19 cellular contexts compared by ENCODE assay signal in genomic region chr7:117675519-117676137, GRCh38.
A peak's percentile ranks its signal among the peaks of the same experiment; 100 is the strongest.
DNase-seq lines count a peak whose midpoint lies in the region; ATAC-seq, FAIRE-seq and TF ChIP-seq lines count a peak whose summit lies in the region.
"Had no signal": no experiment of that assay in that cellular context is flagged by ENCODE, and none has a peak within 500 bp of the region (broad histone marks: within the 10 kb centered on the region; RNA-seq: fewer than 3 reads in every experiment).

No MANE protein-coding gene starts in this region.

- H3K79me2 ChIP-seq in hepatocyte = no peaks in the 10 kb centered on the region

- H3K27ac ChIP-seq in A549 (peak overlapping the region; percentile 18 to 55; a peak in 4 of 6 replicates), VCaP (peak overlapping the region; percentile 96), hepatocyte (peak overlapping the region; percentile 87), testis (peak overlapping the region in 1 of 2 donors; percentile 47)
- H3K27ac ChIP-seq: BLaER1 had no signal

- no peak for TF ChIP-seq POLR2A in A549 (IDR thresholded peaks at IDR 0.05; ENCODE audit: low read length)
- no peak for TF ChIP-seq POLR2A in testis (IDR thresholded peaks at IDR 0.05)

- WGBS in A549 (ENCODE audit: missing lambda C conversion rate) = 70% methylated on average over 2 of the region's 2 CpGs
- WGBS in hepatocyte (ENCODE audit: low lambda C conversion rate, missing lambda C conversion rate) = 76% methylated on average over 2 of the region's 2 CpGs
- whole genome bisulfite sequencing in testis, 2 donors = 56 to 63% methylated on average over 2 of the region's 2 CpGs

- CTCF ChIA-PET in A549 (lab: Yijun Ruan, JAX) = interaction anchor here (1.1 to 3.2 kb wide), 4 partner anchors 40 to 216 kb away, joined by 3 to 18 read pairs (median 4); no protein-coding TSS in a partner anchor
- CTCF ChIA-PET in activated CD8-positive, alpha-beta T cell treated with anti-CD3 and anti-CD28 coated beads for 36 hours (lab: Charles Lee) = interaction anchor here (1.1 kb wide), 1 partner anchor 48 kb away, joined by 3 read pairs; no protein-coding TSS in a partner anchor

- no peak overlapping the region for H3K4me2 ChIP-seq in A549
- H3K4me2 ChIP-seq in hepatocyte = no peak overlapping the region
- H3K4me2 ChIP-seq: BLaER1 had no signal

- peaks cover 1% of the 10 kb centered on the region for H3K27me3 Mint-ChIP-seq in activated CD8-positive, alpha-beta T cell treated with anti-CD3 and anti-CD28 coated beads for 36 hours

- no peak overlapping the region for H3K4me3 Mint-ChIP-seq in activated CD8-positive, alpha-beta T cell treated with anti-CD3 and anti-CD28 coated beads for 36 hours
- H3K4me3 Mint-ChIP-seq: CD4-positive, alpha-beta memory T cell had no signal

- no peaks in the 10 kb centered on the region for H4K20me1 ChIP-seq in hepatocyte (ENCODE audit: insufficient read depth, poor library complexity, severe bottlenecking)
- H4K20me1 ChIP-seq: BLaER1 had no signal

- FAIRE-seq in A549 (lab: Jason Lieb, UNC) = no peak
- FAIRE-seq: G401.6, HTR-8/SVneo had no signal

- no peak for TF ChIP-seq EP300 in A549 (IDR thresholded peaks at IDR 0.05)

- no peak for TF ChIP-seq CTCF in A549 (IDR thresholded peaks at IDR 0.05)
- TF ChIP-seq CTCF in VCaP (conservative IDR thresholded peaks at IDR 0.05) = no peak
- no peak for TF ChIP-seq CTCF in hepatocyte (IDR thresholded peaks at IDR 0.05; ENCODE audit: poor library complexity)
- no peak for TF ChIP-seq CTCF in omental fat pad (IDR thresholded peaks at IDR 0.05)
- TF ChIP-seq CTCF in testis (IDR thresholded peaks at IDR 0.05) = no peak
- no peak for TF ChIP-seq CTCF in activated CD8-positive, alpha-beta T cell treated with anti-CD3 and anti-CD28 coated beads for 36 hours (IDR thresholded peaks at IDR 0.05)

- H3K9me3 ChIP-seq in A549 (no peaks in the 10 kb centered on the region), hepatocyte (ENCODE audit: low read depth) (no peaks in the 10 kb centered on the region), testis (no peaks in the 10 kb centered on the region)
- H3K9me3 ChIP-seq: BLaER1 had no signal

- ATAC-seq in A549 (peak in 1 of 2 experiments; percentile 51; a peak in 2 of 6 replicates), omental fat pad (ENCODE audit: low FRiP score) (no peak), HG02970 (IDR thresholded peaks at IDR 0.05; ENCODE audit: low FRiP score, unreplicated experiment) (no peak)
- ATAC-seq in activated CD8-positive, alpha-beta T cell treated with anti-CD3 and anti-CD28 coated beads for 36 hours = no peak

- H2AFZ ChIP-seq in hepatocyte = no peak overlapping the region

- H3K36me3 ChIP-seq in hepatocyte (replicated peaks; ENCODE audit: insufficient read depth, low read depth) = no peaks in the 10 kb centered on the region
- no peaks in the 10 kb centered on the region for H3K36me3 ChIP-seq in testis (ENCODE audit: low read depth, missing control alignments)
- H3K36me3 ChIP-seq: BLaER1 had no signal

- H3K9me2 ChIP-seq in hepatocyte (replicated peaks; ENCODE audit: insufficient read depth) = no peaks in the 10 kb centered on the region

- peaks cover 24% of the 10 kb centered on the region for H3K4me1 ChIP-seq in A549
- peaks cover 34% of the 10 kb centered on the region for H3K4me1 ChIP-seq in hepatocyte (ENCODE audit: insufficient read depth)
- peaks cover 19% of the 10 kb centered on the region for H3K4me1 ChIP-seq in testis
- H3K4me1 ChIP-seq: BLaER1 had no signal

- H3K27ac Mint-ChIP-seq in activated CD8-positive, alpha-beta T cell treated with anti-CD3 and anti-CD28 coated beads for 36 hours = no peak overlapping the region
- H3K27ac Mint-ChIP-seq: CD4-positive, alpha-beta memory T cell had no signal

- POLR2A ChIA-PET in A549 (lab: Yijun Ruan, JAX) = no interaction called here
- POLR2A ChIA-PET in activated CD8-positive, alpha-beta T cell treated with anti-CD3 and anti-CD28 coated beads for 36 hours (lab: Charles Lee) = no interaction called here

- peak in 1 of 2 experiments; percentile 16 for DNase-seq in A549 (ENCODE audit: low read depth in 1 of 2, low spot score in 1 of 2)
- peak; percentile 13 for DNase-seq in ELF-1 (ENCODE audit: low read depth, low spot score)
- DNase-seq in hepatocyte (ENCODE audit: low spot score) = no peak
- no peak for DNase-seq in omental fat pad (ENCODE audit: low spot score)
- DNase-seq in testis = no peak
- no peak for DNase-seq in activated CD8-positive, alpha-beta T cell treated with anti-CD3 and anti-CD28 coated beads for 36 hours
- DNase-seq: CD4-positive, alpha-beta memory T cell; DMS79 treated with DMSO at 0.1 percent for 48 hours; HCEC 1CT; KG1; MV-4-11; NCI-H1694 treated with DMSO at 0.1 percent for 48 hours; NCI-H2227 treated with DMSO at 0.1 percent for 48 hours; NCI-H510A treated with DMSO at 0.1 percent for 48 hours had no signal

- TF ChIP-seq RAD21 in A549 (conservative IDR thresholded peaks at IDR 0.05 in 1 of 2, IDR thresholded peaks at IDR 0.05 in 1 of 2) = no peak

- no peaks in the 10 kb centered on the region for H3K27me3 ChIP-seq in hepatocyte
- no peaks in the 10 kb centered on the region for H3K27me3 ChIP-seq in testis
- H3K27me3 ChIP-seq: BLaER1 had no signal

- H3K4me1 Mint-ChIP-seq in activated CD8-positive, alpha-beta T cell treated with anti-CD3 and anti-CD28 coated beads for 36 hours (ENCODE audit: low read depth) = no peaks in the 10 kb centered on the region
- H3K4me1 Mint-ChIP-seq: CD4-positive, alpha-beta memory T cell had no signal

- H3K36me3 Mint-ChIP-seq in activated CD8-positive, alpha-beta T cell treated with anti-CD3 and anti-CD28 coated beads for 36 hours (ENCODE audit: low read depth) = no peaks in the 10 kb centered on the region
- H3K36me3 Mint-ChIP-seq: CD4-positive, alpha-beta memory T cell had no signal

- intact Hi-C loops in testis (cut with DNase I; ENCODE audit: low total_unique reads) = no loop called here
- intact Hi-C loops in activated CD8-positive, alpha-beta T cell treated with anti-CD3 and anti-CD28 coated beads for 36 hours (cut with micrococcal nuclease) = no loop called here

- H3K9me3 Mint-ChIP-seq in activated CD8-positive, alpha-beta T cell treated with anti-CD3 and anti-CD28 coated beads for 36 hours = no peaks in the 10 kb centered on the region

- H3K4me3 ChIP-seq in A549 (no peak overlapping the region), hepatocyte (no peak overlapping the region), testis (no peak overlapping the region)
- H3K4me3 ChIP-seq: BLaER1 had no signal

TF ChIP-seq in A549, 52 proteins besides CTCF, POLR2A, EP300 and RAD21:
- no peak for TF ChIP-seq CHD4 (IDR thresholded peaks at IDR 0.05; ENCODE audit: borderline replicate concordance)
- no peak for TF ChIP-seq MYC (IDR thresholded peaks at IDR 0.05; ENCODE audit: borderline replicate concordance, low read length)
- no peak for TF ChIP-seq HDAC2 (IDR thresholded peaks at IDR 0.05)
- TF ChIP-seq RNF2 (IDR thresholded peaks at IDR 0.05; ENCODE audit: borderline replicate concordance, low read depth) = no peak
- TF ChIP-seq MAFK (IDR thresholded peaks at IDR 0.05; ENCODE audit: partially characterized antibody) = no peak
- TF ChIP-seq NFE2L2 (conservative IDR thresholded peaks at IDR 0.05; ENCODE audit: low read length) = no peak
- TF ChIP-seq RARB (CRISPR knock-in tag; IDR thresholded peaks at IDR 0.05) = no peak
- TF ChIP-seq ZC3H11A (IDR thresholded peaks at IDR 0.05) = no peak
- no peak for TF ChIP-seq PHF8 (IDR thresholded peaks at IDR 0.05; ENCODE audit: borderline replicate concordance, low read depth)
- no peak for TF ChIP-seq RCOR1 (IDR thresholded peaks at IDR 0.05; ENCODE audit: low read depth, low read length)
